In genomic region chr1:201881617-201882016, GRCh38 we compare ENCODE assay signal across 1 cellular context.
TF ChIP-seq lines count a peak whose summit lies in the region.

No MANE protein-coding gene starts in this region.

TF ChIP-seq in H1, 55 proteins besides CTCF, POLR2A, EP300 and RAD21:
- no peak for TF ChIP-seq YY1 (IDR thresholded peaks at IDR 0.05; ENCODE audit: low read depth, low read length)
- no peak for TF ChIP-seq SIRT6 (IDR thresholded peaks at IDR 0.05; ENCODE audit: low read length)
- TF ChIP-seq TAF7 (optimal IDR thresholded peaks at IDR 0.05; ENCODE audit: borderline replicate concordance, low read depth, low read length), result no peak
- no peak for TF ChIP-seq SP4 (IDR thresholded peaks at IDR 0.05; ENCODE audit: low read length)
- no peak for TF ChIP-seq ASH2L (IDR thresholded peaks at IDR 0.05; ENCODE audit: low read length)
- TF ChIP-seq BCL11A (IDR thresholded peaks at IDR 0.05; ENCODE audit: low read depth in 2 of 2, low read length in 2 of 2), result no peak
- TF ChIP-seq EGR1 (IDR thresholded peaks at IDR 0.05; ENCODE audit: borderline replicate concordance, low read depth, low read length), result no peak
- TF ChIP-seq SRF (IDR thresholded peaks at IDR 0.05; ENCODE audit: low read depth, low read length), result no peak
- no peak for TF ChIP-seq ATF3 (IDR thresholded peaks at IDR 0.05; ENCODE audit: insufficient read depth, low read depth, low read length)
- TF ChIP-seq PHF8 (conservative IDR thresholded peaks at IDR 0.05; ENCODE audit: low read depth, low read length), result no peak
- no peak for TF ChIP-seq SP1 (IDR thresholded peaks at IDR 0.05; ENCODE audit: low read depth, low read length)
- no peak for TF ChIP-seq CHD2 (IDR thresholded peaks at IDR 0.05; ENCODE audit: low read length)
- TF ChIP-seq JUND (IDR thresholded peaks at IDR 0.05; ENCODE audit: low read length), result no peak
